8 cellular contexts compared by ENCODE assay signal in genomic region chr1:234926574-234927311, GRCh38.
DNase-seq lines count a peak whose midpoint lies in the region; ATAC-seq, FAIRE-seq and TF ChIP-seq lines count a peak whose summit lies in the region.
"Had no signal": no experiment of that assay in that cellular context is flagged by ENCODE, and none has a peak within 500 bp of the region (broad histone marks: within the 10 kb centered on the region; RNA-seq: fewer than 3 reads in every experiment).

No MANE protein-coding gene starts in this region.

- DNase-seq in T-cell = peak in 6 of 34 experiments; percentile 14 to 22 (median 16)
- DNase-seq in endothelial cell of umbilical vein (ENCODE audit: low read depth, low spot score) = peak; percentile 30
- no peak for DNase-seq in NCI-H187 treated with DMSO at 0.1 percent for 48 hours (lab: John Stamatoyannopoulos, UW)
- no peak for DNase-seq in SHP77 treated with DMSO at 0.1 percent for 48 hours (lab: John Stamatoyannopoulos, UW)

- H3K4me2 ChIP-seq in endothelial cell of umbilical vein (ENCODE audit: insufficient read depth, low read length) (peak overlapping the region; percentile 19), skeletal muscle satellite cell (ENCODE audit: low read length) (peak overlapping the region; percentile 68)

- H3K36me3 ChIP-seq in endothelial cell of umbilical vein (ENCODE audit: control insufficient read depth in 2 of 2, extremely low read depth in 1 of 2, insufficient read depth in 2 of 2, low read length in 2 of 2) (no peaks in the 10 kb centered on the region), skeletal muscle satellite cell (ENCODE audit: insufficient read depth, low read length) (no peaks in the 10 kb centered on the region)

- no peak overlapping the region for H2AFZ ChIP-seq in endothelial cell of umbilical vein (ENCODE audit: low read depth, low read length)
- H2AFZ ChIP-seq: parathyroid adenoma had no signal

- no TSS peak for BruUV-seq in endothelial cell of umbilical vein (replicated peaks; lab: Mats Ljungman, UMichigan)

- no peaks in the 10 kb centered on the region for H3K27me3 ChIP-seq in endothelial cell of umbilical vein (ENCODE audit: control insufficient read depth in 2 of 2, insufficient read depth in 2 of 2, low read length in 2 of 2)
- no peaks in the 10 kb centered on the region for H3K27me3 ChIP-seq in skeletal muscle satellite cell (ENCODE audit: control insufficient read depth, insufficient read depth, low read length)

- H3K4me1 ChIP-seq in endothelial cell of umbilical vein (ENCODE audit: control insufficient read depth, extremely low read depth, insufficient read depth, low read length) (peaks cover 32% of the 10 kb centered on the region), skeletal muscle satellite cell (ENCODE audit: control insufficient read depth, insufficient read depth, low read length) (peaks cover 28% of the 10 kb centered on the region)
- H3K4me1 ChIP-seq: parathyroid adenoma had no signal

- peak overlapping the region; percentile 77 to 86 for H3K27ac Mint-ChIP-seq in T-cell

- H3K36me3 Mint-ChIP-seq in T-cell = no peaks in the 10 kb centered on the region

- H3K27me3 Mint-ChIP-seq in T-cell = no peaks in the 10 kb centered on the region

- H3K27ac ChIP-seq in endothelial cell of umbilical vein (ENCODE audit: insufficient read depth, low read depth, low read length) = peak overlapping the region; percentile 90
- H3K27ac ChIP-seq: parathyroid adenoma had no signal

- dilution Hi-C loops in endothelial cell of umbilical vein (cut with MboI; ENCODE audit: extremely low pct_ligation_motif_present, low sequenced_read_pairs) = no loop called here

- intact Hi-C loops in endothelial cell of umbilical vein (cut with micrococcal nuclease) = loop anchor here (1.0 kb wide), 5 partner anchors 35 to 202 kb away; no protein-coding TSS in a partner anchor

- CTCF ChIA-PET in T-cell (lab: Charles Lee) (interaction anchor here (1.0 to 1.3 kb wide), 2 partner anchors 15 to 22 kb away, joined by 3 to 7 read pairs; no protein-coding TSS in a partner anchor), endothelial cell of umbilical vein (lab: Charles Lee) (interaction anchor here (0.8 to 2.4 kb wide), 10 partner anchors 8 to 427 kb away, joined by 3 to 12 read pairs (median 6); no protein-coding TSS in a partner anchor)

- H3K4me1 Mint-ChIP-seq in T-cell = peaks cover 42 to 52% (median 52%) of the 10 kb centered on the region in 3 donors

- H3K9ac ChIP-seq in endothelial cell of umbilical vein (replicated peaks; ENCODE audit: extremely low read depth, insufficient read depth, low read length) = peak overlapping the region; percentile 58
- H3K9ac ChIP-seq in skeletal muscle satellite cell (ENCODE audit: low read depth, low read length) = peak overlapping the region; percentile 67
- H3K9ac ChIP-seq: parathyroid adenoma had no signal

- peak overlapping the region; percentile 64 to 76 (median 69) for H3K4me3 Mint-ChIP-seq in T-cell

- H3K4me3 ChIP-seq in endothelial cell of umbilical vein (replicated peaks in 1 of 3; ENCODE audit: insufficient read depth in 1 of 3, low read depth in 1 of 3, low read length in 3 of 3) = no peak overlapping the region
- no peak overlapping the region for H3K4me3 ChIP-seq in skeletal muscle satellite cell (ENCODE audit: low read length)

- no peaks in the 10 kb centered on the region for H3K9me1 ChIP-seq in endothelial cell of umbilical vein (replicated peaks; ENCODE audit: control insufficient read depth, extremely low read depth, insufficient read depth, low read length)

- TF ChIP-seq CTCF in endothelial cell of umbilical vein (IDR thresholded peaks at IDR 0.05; ENCODE audit: extremely low read depth in 1 of 2, insufficient read depth in 1 of 2, low read depth in 1 of 2, low read length in 2 of 2) = no peak

- no peak for FAIRE-seq in endothelial cell of umbilical vein (lab: Jason Lieb, UNC)

- no peaks in the 10 kb centered on the region for H4K20me1 ChIP-seq in endothelial cell of umbilical vein (replicated peaks; ENCODE audit: control insufficient read depth, extremely low read depth, insufficient read depth, low read length)

- no peak for TF ChIP-seq POLR2A in endothelial cell of umbilical vein (IDR thresholded peaks at IDR 0.05; ENCODE audit: low read depth, low read length)

- H3K9me3 ChIP-seq in endothelial cell of umbilical vein (replicated peaks; ENCODE audit: control insufficient read depth, insufficient read depth, low read length) (no peaks in the 10 kb centered on the region), skeletal muscle satellite cell (replicated peaks; ENCODE audit: low read length) (no peaks in the 10 kb centered on the region)

- H3K9me3 Mint-ChIP-seq in T-cell = no peaks in the 10 kb centered on the region

- H3K79me2 ChIP-seq in endothelial cell of umbilical vein (ENCODE audit: control insufficient read depth, insufficient read depth, low read length) = no peaks in the 10 kb centered on the region
- H3K79me2 ChIP-seq: parathyroid adenoma had no signal

- POLR2A ChIA-PET in T-cell (lab: Charles Lee) = interaction anchor here in 1 of 2 donors (0.5 to 1.2 kb wide), 2 partner anchors 326 to 327 kb away, joined by 3 to 7 read pairs; no protein-coding TSS in a partner anchor
- POLR2A ChIA-PET in endothelial cell of umbilical vein (lab: Charles Lee) = interaction anchor here (0.6 kb wide), 1 partner anchor 59 kb away, joined by 12 read pairs; no protein-coding TSS in a partner anchor

- ATAC-seq in GM19023 (IDR thresholded peaks at IDR 0.05; ENCODE audit: unreplicated experiment) = peak; percentile 87
- ATAC-seq in HG02884 (IDR thresholded peaks at IDR 0.05; ENCODE audit: unreplicated experiment) = peak; percentile 73
- ATAC-seq in T-cell (replicated peaks in 1 of 4) = peak; percentile 40 to 60 (median 52)

TF ChIP-seq in endothelial cell of umbilical vein, 7 proteins besides CTCF, POLR2A, EP300 and RAD21:
- TF ChIP-seq JUN (IDR thresholded peaks at IDR 0.05; ENCODE audit: borderline replicate concordance, insufficient read depth, insufficient read length, low read depth) (no peak), POLR2AphosphoS5 (IDR thresholded peaks at IDR 0.05; ENCODE audit: insufficient read depth, low read depth, low read length) (no peak), MYC (IDR thresholded peaks at IDR 0.05; ENCODE audit: low read depth, low read length) (no peak), GATA2 (IDR thresholded peaks at IDR 0.05; ENCODE audit: insufficient read depth, insufficient read length, low read depth, low read length) (no peak), FOS (IDR thresholded peaks at IDR 0.05; ENCODE audit: borderline replicate concordance, insufficient read depth, low read length) (no peak), EZH2 (IDR thresholded peaks at IDR 0.05; ENCODE audit: borderline replicate concordance, low read depth, low read length, severe bottlenecking) (no peak)
- TF ChIP-seq, protein P1, sequence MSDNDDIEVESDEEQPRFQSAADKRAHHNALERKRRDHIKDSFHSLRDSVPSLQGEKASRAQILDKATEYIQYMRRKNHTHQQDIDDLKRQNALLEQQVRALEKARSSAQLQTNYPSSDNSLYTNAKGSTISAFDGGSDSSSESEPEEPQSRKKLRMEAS (IDR thresholded peaks at IDR 0.05; ENCODE audit: insufficient read depth, insufficient read length) = no peak
